Comparison of ENCODE assay signal across 2 cellular contexts in the genomic region with DNA sequence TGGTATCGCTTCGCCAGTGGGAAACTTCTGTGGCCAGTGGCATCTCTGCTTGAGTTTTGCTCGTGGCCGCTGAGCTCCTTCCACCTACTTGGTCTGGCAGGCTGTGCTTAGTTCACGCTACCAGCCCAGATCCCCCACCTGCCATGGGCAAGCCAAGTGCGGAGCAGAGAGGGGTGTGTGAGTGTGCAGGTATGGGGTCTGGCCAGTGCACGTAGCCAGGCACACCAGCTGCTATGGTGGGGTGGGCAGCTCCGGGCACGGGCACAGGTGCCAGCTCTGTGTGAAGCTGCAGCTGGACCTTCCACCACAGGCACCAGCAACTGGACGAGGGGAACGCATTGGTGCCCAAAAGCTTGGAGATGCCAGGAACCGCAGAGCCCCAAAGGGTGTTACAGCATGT.
A peak's percentile ranks its signal among the peaks of the same experiment; 100 is the strongest.
TF ChIP-seq lines count a peak whose summit lies in the region.

No MANE protein-coding gene starts in this region.

TF ChIP-seq in K562, 482 proteins besides CTCF, POLR2A, EP300 and RAD21:
- TF ChIP-seq BRCA1 (IDR thresholded peaks at IDR 0.05) = no peak
- TF ChIP-seq BRCA1 (CRISPR knock-in tag; IDR thresholded peaks at IDR 0.05) = 0 out of 2 replicates have a peak, but pooled peaks have one; percentile 37
- no peak for TF ChIP-seq ASH1L (IDR thresholded peaks at IDR 0.05; ENCODE audit: borderline replicate concordance, low read depth, partially characterized antibody)

TF ChIP-seq in H1, 55 proteins besides CTCF, POLR2A, EP300 and RAD21:
- TF ChIP-seq KDM5A (IDR thresholded peaks at IDR 0.05; ENCODE audit: low read length) (no peak), CEBPB (IDR thresholded peaks at IDR 0.05; ENCODE audit: low read depth, low read length) (no peak), TCF12 (IDR thresholded peaks at IDR 0.05; ENCODE audit: low read depth, low read length) (no peak), POU5F1 (IDR thresholded peaks at IDR 0.05; ENCODE audit: low read depth, low read length) (no peak), YY1 (IDR thresholded peaks at IDR 0.05; ENCODE audit: low read depth, low read length) (no peak), PHF8 (conservative IDR thresholded peaks at IDR 0.05; ENCODE audit: low read depth, low read length) (no peak), SP1 (IDR thresholded peaks at IDR 0.05; ENCODE audit: low read depth, low read length) (no peak), FOSL1 (IDR thresholded peaks at IDR 0.05; ENCODE audit: insufficient read depth, low read depth, low read length) (no peak), POLR2AphosphoS5 (IDR thresholded peaks at IDR 0.05; ENCODE audit: low read depth, low read length) (no peak), CHD2 (IDR thresholded peaks at IDR 0.05; ENCODE audit: low read length) (no peak), TAF1 (IDR thresholded peaks at IDR 0.05; ENCODE audit: low read depth, low read length) (no peak), CBX5 (IDR thresholded peaks at IDR 0.05; ENCODE audit: low read depth, low read length) (no peak)
